Comparison of ENCODE assay signal across 12 cellular contexts in the genomic region with DNA sequence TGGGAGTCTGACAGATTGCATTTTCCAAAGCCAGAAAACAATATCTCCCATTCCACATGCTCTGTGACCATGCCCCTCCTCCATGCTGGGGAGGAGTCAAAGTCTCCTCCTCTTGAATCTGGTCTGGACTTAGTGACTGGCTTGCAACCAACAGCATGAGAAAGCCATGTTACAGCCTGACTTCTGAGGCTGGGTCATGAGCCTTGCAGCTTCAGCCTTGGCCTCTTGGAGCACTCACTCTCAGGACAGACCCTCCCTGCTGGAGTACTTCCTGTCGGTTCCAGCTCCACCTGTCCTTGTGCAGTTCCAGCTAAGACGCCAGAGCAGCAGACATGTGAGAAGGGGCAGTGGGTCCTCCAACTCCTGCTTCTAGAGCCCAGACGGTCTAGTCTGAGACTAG. TPM values are rescaled to one million over a fixed set of nuclear protein-coding genes. Genes with fewer than 3 reads are reported as not detected.
DNase-seq lines count a peak whose midpoint lies in the region; ATAC-seq and TF ChIP-seq lines count a peak whose summit lies in the region.
"Had no signal": no experiment of that assay in that cellular context is flagged by ENCODE, and none has a peak within 500 bp of the region (broad histone marks: within the 10 kb centered on the region; RNA-seq: fewer than 3 reads in every experiment).

No MANE protein-coding gene starts in this region.

- no peak overlapping the region for H3K4me2 ChIP-seq in trophoblast cell (ENCODE audit: low read length)

- H4K12ac ChIP-seq in trophoblast cell (ENCODE audit: low read depth, low read length): no peak overlapping the region

- H3K79me1 ChIP-seq in trophoblast cell (ENCODE audit: low read length): no peaks in the 10 kb centered on the region

- H3K23ac ChIP-seq in trophoblast cell (ENCODE audit: low read length): no peak overlapping the region

- H3K14ac ChIP-seq in trophoblast cell (ENCODE audit: low read length): no peak overlapping the region

- H3K18ac ChIP-seq in trophoblast cell (ENCODE audit: low read length): no peak overlapping the region

- no peak for TF ChIP-seq POLR2A in GM18505 (IDR thresholded peaks at IDR 0.05; ENCODE audit: borderline replicate concordance, extremely low read depth, insufficient read depth, insufficient read length)

- H3K9me3 ChIP-seq in trophoblast cell (ENCODE audit: insufficient read depth, low read depth, low read length): no peaks in the 10 kb centered on the region

- no peak overlapping the region for H2BK12ac ChIP-seq in trophoblast cell (ENCODE audit: low read length)

- no peak overlapping the region for H3K4ac ChIP-seq in trophoblast cell (ENCODE audit: low read depth, low read length)

- H3K36me3 ChIP-seq in trophoblast cell (ENCODE audit: control insufficient read depth in 1 of 2, insufficient read depth in 2 of 2, low read length in 2 of 2): no peaks in the 10 kb centered on the region

- no CpG with 5 or more reads among the region's 3 CpGs for WGBS in trophoblast cell (ENCODE audit: extremely low coverage, insufficient coverage, insufficient read length)

- no peak overlapping the region for H2BK5ac ChIP-seq in trophoblast cell (ENCODE audit: low read depth, low read length, poor library complexity)

- H2AFZ ChIP-seq in trophoblast cell (ENCODE audit: insufficient read depth, low read length, poor library complexity): no peak overlapping the region

- H4K91ac ChIP-seq in trophoblast cell (ENCODE audit: low read depth, low read length): no peak overlapping the region

- no peak overlapping the region for H2AK5ac ChIP-seq in trophoblast cell (ENCODE audit: low read length)

- H3K4me3 ChIP-seq in epithelial cell of proximal tubule (ENCODE audit: low read depth, low read length): no peak overlapping the region
- no peak overlapping the region for H3K4me3 ChIP-seq in trophoblast cell (ENCODE audit: low read depth, low read length)

- H3K9ac ChIP-seq in trophoblast cell (ENCODE audit: low read length): no peak overlapping the region

- H3K27me3 ChIP-seq in trophoblast cell (ENCODE audit: insufficient read depth, low read length): no peaks in the 10 kb centered on the region

- H2BK120ac ChIP-seq in trophoblast cell (ENCODE audit: insufficient read depth, low read length, poor library complexity): no peak overlapping the region

- peak; percentile 17 for TF ChIP-seq CTCF in epithelial cell of proximal tubule (conservative IDR thresholded peaks at IDR 0.05; ENCODE audit: low read depth, low read length)

- DNase-seq in NCI-H2029 (lab: John Stamatoyannopoulos, UW): peak; percentile 13
- DNase-seq in NCI-H2029 treated with DMSO at 0.1 percent for 48 hours (lab: John Stamatoyannopoulos, UW): no peak
- DNase-seq in NCI-H510A treated with DMSO at 0.1 percent for 48 hours (lab: John Stamatoyannopoulos, UW): peak; percentile 47
- DNase-seq in epithelial cell of proximal tubule (ENCODE audit: low read depth): no peak
- peak; percentile 12 to 20 for DNase-seq in trophoblast cell
- DNase-seq in stimulated activated naive CD8-positive, alpha-beta T cell treated with anti-CD3 and anti-CD28 coated beads, Interleukin-15, Interleukin-2, amounts not matched to agents 100 U/mL and 50 U/mL, for 24 hours: no peak
- DNase-seq: activated naive CD8-positive, alpha-beta T cell treated with anti-CD3 and anti-CD28 coated beads, Interleukin-2, amount 10 ng/mL, durations not matched to agents 7 days and 5 days; stimulated activated CD4-positive, alpha-beta T cell treated with anti-CD3 and anti-CD28 coated beads, Interleukin-2, amount 100 ng/mL, for 48 hours had no signal

- H3K79me2 ChIP-seq in trophoblast cell (ENCODE audit: control insufficient read depth, insufficient read depth, low read length, poor library complexity): no peaks in the 10 kb centered on the region

- H3K4me1 ChIP-seq in trophoblast cell (ENCODE audit: control insufficient read depth in 1 of 2, insufficient read depth in 2 of 2, low read length in 2 of 2): no peaks in the 10 kb centered on the region

- H4K8ac ChIP-seq in trophoblast cell (ENCODE audit: low read depth, low read length): no peak overlapping the region

- ATAC-seq in GM18505 (IDR thresholded peaks at IDR 0.05; ENCODE audit: unreplicated experiment) (no peak), GM19397 (IDR thresholded peaks at IDR 0.05; ENCODE audit: unreplicated experiment) (no peak)
- no peak for ATAC-seq in stimulated activated naive CD8-positive, alpha-beta T cell treated with anti-CD3 and anti-CD28 coated beads, Interleukin-15, Interleukin-2, amounts not matched to agents 100 U/mL and 50 U/mL, for 24 hours
- ATAC-seq: activated CD4-positive, CD25-positive, alpha-beta regulatory T cell treated with anti-CD3 and anti-CD28 coated beads, Interleukin-2, amount 50 U/mL, for 24 hours had no signal

- H3K27ac ChIP-seq in trophoblast cell (ENCODE audit: low read depth, low read length): no peak overlapping the region
- H3K27ac ChIP-seq: 22Rv1 had no signal

RNA-seq across cellular contexts. Expression of a gene that starts 49.7 kb away (rescaled TPM):
- total RNA-seq in epithelial cell of proximal tubule: 12.7 and 16.0 TPM in 2 replicates
- 12.1 and 12.2 TPM in 2 replicates for polyA plus RNA-seq in trophoblast cell (2013)

RNA-seq across cellular contexts. Expression of a gene that starts 57.4 kb away (rescaled TPM):
- total RNA-seq in epithelial cell of proximal tubule: 16.1 and 19.2 TPM in 2 replicates
- polyA plus RNA-seq in trophoblast cell (2013): 12.7 and 14.3 TPM in 2 replicates

Comparison
In these comparisons a context has a peak if more than half of its experiments do, and no peak if none do; other contexts are left out.
1. DNase-seq: peak in NCI-H2029 (single experiment), NCI-H510A treated with DMSO at 0.1 percent for 48 hours (single experiment) and trophoblast cell (2 of 2); none in NCI-H2029 treated with DMSO at 0.1 percent for 48 hours (single experiment), epithelial cell of proximal tubule (single experiment) and stimulated activated naive CD8-positive, alpha-beta T cell treated with anti-CD3 and anti-CD28 coated beads, Interleukin-15, Interleukin-2, amounts not matched to agents 100 U/mL and 50 U/mL, for 24 hours (single experiment).